In genomic region chr22:43996981-43997265, GRCh38 we compare ENCODE assay signal across 17 cellular contexts. TPM values are rescaled to one million over a fixed set of nuclear protein-coding genes. Genes with fewer than 3 reads are reported as not detected.
DNase-seq lines count a peak whose midpoint lies in the region; ATAC-seq and TF ChIP-seq lines count a peak whose summit lies in the region.
"Had no signal": no experiment of that assay in that cellular context is flagged by ENCODE, and none has a peak within 500 bp of the region (broad histone marks: within the 10 kb centered on the region; RNA-seq: fewer than 3 reads in every experiment).

No MANE protein-coding gene starts in this region.

- no peak overlapping the region for H3K27ac Mint-ChIP-seq in activated CD4-positive, alpha-beta T cell treated with anti-CD3 and anti-CD28 coated beads for 36 hours
- peak overlapping the region; percentile 93 to 100 (median 98) for H3K27ac Mint-ChIP-seq in IgD-negative memory B cell
- H3K27ac Mint-ChIP-seq in dendritic cell treated with granulocyte-macrophage colony-stimulating factor and Interleukin-4, amounts not matched to agents 40 ng/mL and 50 ng/mL, for 4 days, result peak overlapping the region; percentile 82
- peak overlapping the region; percentile 13 for H3K27ac Mint-ChIP-seq in nephron progenitor cell

- ATAC-seq in activated CD4-positive, alpha-beta T cell treated with anti-CD3 and anti-CD28 coated beads for 36 hours, result no peak
- ATAC-seq in GM19395 (IDR thresholded peaks at IDR 0.05; ENCODE audit: unreplicated experiment), result no peak
- ATAC-seq in HG03135 (IDR thresholded peaks at IDR 0.05; ENCODE audit: unreplicated experiment), result no peak
- ATAC-seq: Panc1, right cardiac atrium had no signal

- intact Hi-C loops in activated CD4-positive, alpha-beta T cell treated with anti-CD3 and anti-CD28 coated beads for 36 hours (cut with DNase I, micrococcal nuclease), result loop anchor here in 1 of 2 experiments (10.0 kb wide), 1 partner anchor 188 kb away; the partner anchor contains the start of gene PARVG
- intact Hi-C loops in dendritic cell treated with granulocyte-macrophage colony-stimulating factor and Interleukin-4, amounts not matched to agents 40 ng/mL and 50 ng/mL, for 4 days (cut with micrococcal nuclease), result no loop called here

- POLR2A ChIA-PET in activated CD4-positive, alpha-beta T cell treated with anti-CD3 and anti-CD28 coated beads for 36 hours (lab: Charles Lee), result no interaction called here

- no peaks in the 10 kb centered on the region for H3K27me3 Mint-ChIP-seq in activated CD4-positive, alpha-beta T cell treated with anti-CD3 and anti-CD28 coated beads for 36 hours
- no peaks in the 10 kb centered on the region for H3K27me3 Mint-ChIP-seq in IgD-negative memory B cell
- no peaks in the 10 kb centered on the region for H3K27me3 Mint-ChIP-seq in dendritic cell treated with granulocyte-macrophage colony-stimulating factor and Interleukin-4, amounts not matched to agents 40 ng/mL and 50 ng/mL, for 4 days
- H3K27me3 Mint-ChIP-seq in nephron progenitor cell (ENCODE audit: low read depth, poor library complexity), result no peaks in the 10 kb centered on the region

- TF ChIP-seq CTCF in nephron progenitor cell (IDR thresholded peaks at IDR 0.05), result no peak

- peak overlapping the region; percentile 83 for H3K4me3 Mint-ChIP-seq in activated CD4-positive, alpha-beta T cell treated with anti-CD3 and anti-CD28 coated beads for 36 hours
- H3K4me3 Mint-ChIP-seq in IgD-negative memory B cell (peak overlapping the region; percentile 21 to 99 (median 94)), nephron progenitor cell (no peak overlapping the region)
- no peak overlapping the region for H3K4me3 Mint-ChIP-seq in dendritic cell treated with granulocyte-macrophage colony-stimulating factor and Interleukin-4, amounts not matched to agents 40 ng/mL and 50 ng/mL, for 4 days

- H3K4me1 Mint-ChIP-seq in activated CD4-positive, alpha-beta T cell treated with anti-CD3 and anti-CD28 coated beads for 36 hours, result peaks cover 29% of the 10 kb centered on the region
- H3K4me1 Mint-ChIP-seq in IgD-negative memory B cell (peaks cover 30 to 33% (median 33%) of the 10 kb centered on the region in 3 donors), nephron progenitor cell (peaks cover 69% of the 10 kb centered on the region)
- H3K4me1 Mint-ChIP-seq in dendritic cell treated with granulocyte-macrophage colony-stimulating factor and Interleukin-4, amounts not matched to agents 40 ng/mL and 50 ng/mL, for 4 days (ENCODE audit: low read depth), result peaks cover 40% of the 10 kb centered on the region

- no peaks in the 10 kb centered on the region for H3K9me3 Mint-ChIP-seq in activated CD4-positive, alpha-beta T cell treated with anti-CD3 and anti-CD28 coated beads for 36 hours (ENCODE audit: low read depth)
- H3K9me3 Mint-ChIP-seq in IgD-negative memory B cell (no peaks in the 10 kb centered on the region), nephron progenitor cell (no peaks in the 10 kb centered on the region)
- H3K9me3 Mint-ChIP-seq in dendritic cell treated with granulocyte-macrophage colony-stimulating factor and Interleukin-4, amounts not matched to agents 40 ng/mL and 50 ng/mL, for 4 days, result no peaks in the 10 kb centered on the region

- CTCF ChIA-PET in activated CD4-positive, alpha-beta T cell treated with anti-CD3 and anti-CD28 coated beads for 36 hours (lab: Charles Lee), result no interaction called here

- H3K36me3 Mint-ChIP-seq in activated CD4-positive, alpha-beta T cell treated with anti-CD3 and anti-CD28 coated beads for 36 hours (ENCODE audit: low read depth), result peaks cover 39% of the 10 kb centered on the region
- peaks cover 9% of the 10 kb centered on the region for H3K36me3 Mint-ChIP-seq in IgD-negative memory B cell
- peaks cover 76% of the 10 kb centered on the region for H3K36me3 Mint-ChIP-seq in dendritic cell treated with granulocyte-macrophage colony-stimulating factor and Interleukin-4, amounts not matched to agents 40 ng/mL and 50 ng/mL, for 4 days (ENCODE audit: low read depth)
- H3K36me3 Mint-ChIP-seq in nephron progenitor cell (ENCODE audit: low read depth), result peaks cover 81% of the 10 kb centered on the region

- no peak for DNase-seq in activated CD4-positive, alpha-beta T cell treated with anti-CD3 and anti-CD28 coated beads for 36 hours
- no peak for DNase-seq in activated CD4-positive, alpha-beta T cell treated with anti-CD3 and anti-CD28 coated beads for 4 hours
- no peak for DNase-seq in nephron progenitor cell
- DNase-seq in central memory CD4-positive, alpha-beta T cell, result no peak
- DNase-seq: COR-L47; foreskin melanocyte; NCI-H2029 treated with DMSO at 0.1 percent for 48 hours; NCI-H524 treated with DMSO at 0.1 percent for 48 hours; SK-N-SH; stimulated activated CD4-positive, alpha-beta T cell treated with anti-CD3 and anti-CD28 coated beads, Interleukin-2, amount 100 ng/mL, for 24 hours; tibial artery had no signal

RNA-seq across cellular contexts. Expression of gene PARVB, which starts 27.2 kb away (rescaled TPM):
- 10 to 100 TPM; 42.7 to 45.9 TPM for total RNA-seq in activated CD4-positive, alpha-beta T cell treated with anti-CD3 and anti-CD28 coated beads for 36 hours
- 22.8 TPM for polyA plus RNA-seq in IgD-negative memory B cell

RNA-seq across cellular contexts. Expression of gene SAMM50, which starts 41.7 kb away (rescaled TPM):
- 10 to 100 TPM; 35.2 to 43.8 TPM for total RNA-seq in activated CD4-positive, alpha-beta T cell treated with anti-CD3 and anti-CD28 coated beads for 36 hours
- polyA plus RNA-seq in IgD-negative memory B cell, result 79.5 TPM

Comparison
In these comparisons a context has a peak if more than half of its experiments do, and no peak if none do; other contexts are left out.
1. H3K4me3 Mint-ChIP-seq: peak in activated CD4-positive, alpha-beta T cell treated with anti-CD3 and anti-CD28 coated beads for 36 hours (single experiment) and IgD-negative memory B cell (4 of 4); none in dendritic cell treated with granulocyte-macrophage colony-stimulating factor and Interleukin-4, amounts not matched to agents 40 ng/mL and 50 ng/mL, for 4 days (single experiment) and nephron progenitor cell (single experiment).